In genomic region chr2:232581725-232582124, GRCh38 we compare ENCODE assay signal across 21 cellular contexts. TPM values are rescaled to one million over a fixed set of nuclear protein-coding genes. Genes with fewer than 3 reads are reported as not detected.
A peak's percentile ranks its signal among the peaks of the same experiment; 100 is the strongest.
DNase-seq lines count a peak whose midpoint lies in the region; ATAC-seq and TF ChIP-seq lines count a peak whose summit lies in the region.
"Had no signal": no experiment of that assay in that cellular context is flagged by ENCODE, and none has a peak within 500 bp of the region (broad histone marks: within the 10 kb centered on the region; RNA-seq: fewer than 3 reads in every experiment).

No MANE protein-coding gene starts in this region.

- H3K4me1 ChIP-seq in MM.1S (ENCODE audit: low read length) = peaks cover 32% of the 10 kb centered on the region

- no peaks in the 10 kb centered on the region for H3K79me2 ChIP-seq in MM.1S (ENCODE audit: low read length)

- no peak overlapping the region for H3K9ac ChIP-seq in MM.1S (ENCODE audit: low read length)
- H3K9ac ChIP-seq: BLaER1 treated with 17β-estradiol and CSF1 and Interleukin-3, amounts not matched to agents 10 nM and 100 nM; SK-N-SH had no signal

- H3K4me2 ChIP-seq in MM.1S (ENCODE audit: low read depth, low read length) = peak overlapping the region; percentile 35; the same call in 1 of the 2 replicates
- H3K4me2 ChIP-seq: BLaER1 treated with 17β-estradiol and CSF1 and Interleukin-3, amounts not matched to agents 10 nM and 100 nM; SK-N-SH had no signal

- H3K9me3 Mint-ChIP-seq in progenitor cell of endocrine pancreas (ENCODE audit: low read depth) = no peaks in the 10 kb centered on the region

- H3K4me3 Mint-ChIP-seq in progenitor cell of endocrine pancreas (ENCODE audit: low read depth) = no peak overlapping the region
- H3K4me3 Mint-ChIP-seq: CD8-positive, alpha-beta T cell; T-cell had no signal

- peak; percentile 73 for ATAC-seq in GM19452 (IDR thresholded peaks at IDR 0.05; ENCODE audit: unreplicated experiment)
- ATAC-seq in HG02943 (IDR thresholded peaks at IDR 0.05; ENCODE audit: low read depth, unreplicated experiment) = peak; percentile 63
- ATAC-seq: CD8-positive, alpha-beta T cell; K562; T-cell had no signal

- peaks cover 5% of the 10 kb centered on the region; the same call in 1 of the 2 replicates for H3F3A ChIP-seq in MM.1S (ENCODE audit: insufficient read depth, low read length)

- H3K27ac ChIP-seq in MM.1S (ENCODE audit: low read length) = peak overlapping the region; percentile 33; the same call in 1 of the 2 replicates
- H3K27ac ChIP-seq: BLaER1 treated with 17β-estradiol and CSF1 and Interleukin-3, amounts not matched to agents 10 nM and 100 nM had no signal

- no peak overlapping the region for H3K27ac Mint-ChIP-seq in progenitor cell of endocrine pancreas
- H3K27ac Mint-ChIP-seq: CD8-positive, alpha-beta T cell; T-cell had no signal

- TF ChIP-seq CTCF in MM.1S (IDR thresholded peaks at IDR 0.05; ENCODE audit: low read length) = no peak
- no peak for TF ChIP-seq CTCF in progenitor cell of endocrine pancreas (IDR thresholded peaks at IDR 0.05; ENCODE audit: unreplicated experiment)

- peaks cover 22% of the 10 kb centered on the region for H3K36me3 Mint-ChIP-seq in progenitor cell of endocrine pancreas (ENCODE audit: insufficient read depth)

- no peaks in the 10 kb centered on the region for H4K20me1 ChIP-seq in MM.1S (ENCODE audit: insufficient read depth, low read length)
- H4K20me1 ChIP-seq: BLaER1 treated with 17β-estradiol and CSF1 and Interleukin-3, amounts not matched to agents 10 nM and 100 nM had no signal

- no peaks in the 10 kb centered on the region for H3K27me3 Mint-ChIP-seq in progenitor cell of endocrine pancreas
- H3K27me3 Mint-ChIP-seq: T-cell had no signal

- H3K4me3 ChIP-seq in MM.1S (ENCODE audit: low read length) = no peak overlapping the region
- H3K4me3 ChIP-seq: BLaER1 treated with 17β-estradiol and CSF1 and Interleukin-3, amounts not matched to agents 10 nM and 100 nM; K562 had no signal

- H3K27me3 ChIP-seq in MM.1S (replicated peaks; ENCODE audit: insufficient read depth, low read length) = no peaks in the 10 kb centered on the region
- H3K27me3 ChIP-seq: BLaER1 treated with 17β-estradiol and CSF1 and Interleukin-3, amounts not matched to agents 10 nM and 100 nM had no signal

- H2AFZ ChIP-seq in MM.1S (ENCODE audit: low read length) = no peak overlapping the region

- no peaks in the 10 kb centered on the region for H3K9me2 ChIP-seq in MM.1S (replicated peaks; ENCODE audit: insufficient read depth, low read length)
- H3K9me2 ChIP-seq: SK-N-SH had no signal

- H3K36me3 ChIP-seq in MM.1S (replicated peaks; ENCODE audit: insufficient read depth, low read length) = no peaks in the 10 kb centered on the region

- DNase-seq in MM.1S (peak; percentile 70), kidney tubule cell (ENCODE audit: low spot score) (peak; percentile 30), progenitor cell of endocrine pancreas (ENCODE audit: low spot score, unreplicated experiment) (no peak), SKM-1 treated with dmso at 0.1 percent for 144 hours (lab: John Stamatoyannopoulos, UW; ENCODE audit: unreplicated experiment) (no peak)
- DNase-seq in activated CD4-positive, alpha-beta T cell treated with anti-CD3 and anti-CD28 coated beads, Interleukin-2, amount 50 U/mL, for 4 hours = no peak
- no peak for DNase-seq in activated naive CD4-positive, alpha-beta T cell (lab: John Stamatoyannopoulos, UW)
- DNase-seq: CD8-positive, alpha-beta T cell; DMS53; GOT3; NCI-H1694 treated with DMSO at 0.1 percent for 48 hours; NCI-H82; SHP77 treated with DMSO at 0.1 percent for 48 hours; SK-N-SH; T-cell had no signal

- peaks cover 3% of the 10 kb centered on the region for H3K4me1 Mint-ChIP-seq in progenitor cell of endocrine pancreas (ENCODE audit: low read depth)
- H3K4me1 Mint-ChIP-seq: T-cell had no signal

- no peaks in the 10 kb centered on the region for H3K9me3 ChIP-seq in MM.1S (replicated peaks; ENCODE audit: insufficient read depth, low read length)
- H3K9me3 ChIP-seq: SK-N-SH had no signal

RNA-seq across cellular contexts. Expression of gene EIF4E2, which starts 31.2 kb away (rescaled TPM):
- total RNA-seq in progenitor cell of endocrine pancreas = 78.5 and 81.9 TPM in 2 replicates

RNA-seq across cellular contexts. Expression of gene TIGD1, which starts 31.4 kb away (rescaled TPM):
- 11.9 and 12.0 TPM in 2 replicates for total RNA-seq in progenitor cell of endocrine pancreas

RNA-seq across cellular contexts. Expression of gene CHRNG, which starts 42.2 kb away (rescaled TPM):
- 0.42 TPM in 1 of 2 replicates, not detected in the other for total RNA-seq in progenitor cell of endocrine pancreas
- total RNA-seq: A673; CD8-positive, alpha-beta T cell; K562; NCI-H460; RPMI7951; T-cell had no signal

RNA-seq across cellular contexts. Expression of gene EFHD1, which starts 51.7 kb away (rescaled TPM):
- total RNA-seq in progenitor cell of endocrine pancreas = 2.7 and 4.3 TPM in 2 replicates

RNA-seq across cellular contexts. Expression of gene CHRND, which starts 55.8 kb away (rescaled TPM):
- total RNA-seq in progenitor cell of endocrine pancreas = 0.12 TPM in 1 of 2 replicates, not detected in the other
- total RNA-seq: A673; CD8-positive, alpha-beta T cell; K562; RPMI7951; T-cell had no signal

Comparison
In these comparisons a context has a peak if more than half of its experiments do, and no peak if none do; other contexts are left out.
1. DNase-seq: peak in MM.1S (single experiment) and kidney tubule cell (single experiment); none in activated CD4-positive, alpha-beta T cell treated with anti-CD3 and anti-CD28 coated beads, Interleukin-2, amount 50 U/mL, for 4 hours (0 of 2), activated naive CD4-positive, alpha-beta T cell (0 of 4), progenitor cell of endocrine pancreas (single experiment) and SKM-1 treated with dmso at 0.1 percent for 144 hours (single experiment).